ENCODE assay signal across 19 cellular contexts in genomic region chr2:48528431-48528830, GRCh38. TPM values are rescaled to one million over a fixed set of nuclear protein-coding genes. Genes with fewer than 3 reads are reported as not detected.
A peak's percentile ranks its signal among the peaks of the same experiment; 100 is the strongest.
DNase-seq lines count a peak whose midpoint lies in the region; ATAC-seq and TF ChIP-seq lines count a peak whose summit lies in the region.
"Had no signal": no experiment of that assay in that cellular context is flagged by ENCODE, and none has a peak within 500 bp of the region (broad histone marks: within the 10 kb centered on the region; RNA-seq: fewer than 3 reads in every experiment).

No MANE protein-coding gene starts in this region.

- CTCF ChIA-PET in activated B cell treated with CpG ODN at 0.5 μM for 24 hours (lab: Charles Lee) (no interaction called here), MCF 10A (lab: Yijun Ruan, JAX) (interaction anchor here (0.6 kb wide), 1 partner anchor 331 kb away, joined by 3 read pairs; no protein-coding TSS in a partner anchor)

- DNase-seq in T-helper 2 cell treated with Interferon-gamma antibody and Interleukin-4, amounts not matched to agents 5 μg/mL and 100 μg/mL, for 36 hours (ENCODE audit: low spot score) = no peak
- DNase-seq in T-helper 2 cell (no peak), activated B cell treated with CpG ODN at 0.5 μM for 24 hours (no peak), mesothelial cell of epicardium (ENCODE audit: low spot score in 2 of 2, unreplicated experiment in 2 of 2) (no peak), smooth muscle cell (lab: John Stamatoyannopoulos, UW; ENCODE audit: unreplicated experiment) (no peak), sciatic nerve (ENCODE audit: low spot score) (no peak), chondrocyte (ENCODE audit: low spot score) (no peak), MCF 10A (ENCODE audit: unreplicated experiment) (no peak)
- DNase-seq: activated CD4-positive, alpha-beta T cell treated with anti-CD3 and anti-CD28 coated beads for 1 hour; activated CD8-positive, alpha-beta memory T cell treated with anti-CD3 and anti-CD28 coated beads, Interleukin-2, amount 50 U/mL, for 48 hours; activated naive CD4-positive, alpha-beta T cell; foreskin melanocyte; left cardiac atrium; NCI-H1417 treated with DMSO at 0.1 percent for 48 hours; NCI-H2171 treated with DMSO at 0.1 percent for 48 hours; NCI-H774; PC-3; stimulated activated CD4-positive, alpha-beta T cell treated with anti-CD3 and anti-CD28 coated beads, Interleukin-4, amount 100 ng/mL, for 4 hours had no signal

- no peak overlapping the region for H3K4me3 ChIP-seq in smooth muscle cell

- H3K9me3 Mint-ChIP-seq in T-helper 2 cell treated with Interferon-gamma antibody and Interleukin-4, amounts not matched to agents 5 μg/mL and 100 μg/mL, for 36 hours = no peaks in the 10 kb centered on the region
- H3K9me3 Mint-ChIP-seq in activated B cell treated with CpG ODN at 0.5 μM for 24 hours (no peaks in the 10 kb centered on the region), mesothelial cell of epicardium (no peaks in the 10 kb centered on the region), chondrocyte (ENCODE audit: low read depth) (no peaks in the 10 kb centered on the region), MCF 10A (ENCODE audit: unreplicated experiment) (no peaks in the 10 kb centered on the region)

- peaks cover 2% of the 10 kb centered on the region for H3K27me3 Mint-ChIP-seq in T-helper 2 cell treated with Interferon-gamma antibody and Interleukin-4, amounts not matched to agents 5 μg/mL and 100 μg/mL, for 36 hours (ENCODE audit: low read depth)
- H3K27me3 Mint-ChIP-seq in activated B cell treated with CpG ODN at 0.5 μM for 24 hours = peaks cover 3% of the 10 kb centered on the region
- H3K27me3 Mint-ChIP-seq in mesothelial cell of epicardium (ENCODE audit: low read depth) = no peaks in the 10 kb centered on the region
- no peaks in the 10 kb centered on the region for H3K27me3 Mint-ChIP-seq in chondrocyte (ENCODE audit: low read depth)
- no peaks in the 10 kb centered on the region for H3K27me3 Mint-ChIP-seq in MCF 10A (ENCODE audit: insufficient read depth, unreplicated experiment)

- H3K4me1 ChIP-seq in smooth muscle cell (ENCODE audit: low read depth) = peaks cover 28% of the 10 kb centered on the region

- H3K9ac ChIP-seq in smooth muscle cell (ENCODE audit: low read depth) = no peak overlapping the region

- peaks cover 16% of the 10 kb centered on the region for H4K20me1 ChIP-seq in smooth muscle cell (ENCODE audit: low read depth)

- no peaks in the 10 kb centered on the region for H3K9me3 ChIP-seq in smooth muscle cell (replicated peaks; ENCODE audit: low read depth)

- POLR2A ChIA-PET in activated B cell treated with CpG ODN at 0.5 μM for 24 hours (lab: Charles Lee) = no interaction called here
- POLR2A ChIA-PET in MCF 10A (lab: Yijun Ruan, JAX) = no interaction called here

- peaks cover 17% of the 10 kb centered on the region for H3K79me2 ChIP-seq in smooth muscle cell (ENCODE audit: low read depth)

- ATAC-seq in activated B cell treated with CpG ODN at 0.5 μM for 24 hours (ENCODE audit: low read depth) (no peak), sciatic nerve (no peak)
- ATAC-seq: left cardiac atrium, PC-3 had no signal

- no peak overlapping the region for H3K4me2 ChIP-seq in smooth muscle cell

- H3K4me1 Mint-ChIP-seq in T-helper 2 cell treated with Interferon-gamma antibody and Interleukin-4, amounts not matched to agents 5 μg/mL and 100 μg/mL, for 36 hours (ENCODE audit: low read depth) = peaks cover 5% of the 10 kb centered on the region
- H3K4me1 Mint-ChIP-seq in activated B cell treated with CpG ODN at 0.5 μM for 24 hours (peaks cover 23% of the 10 kb centered on the region), mesothelial cell of epicardium (peaks cover 41% of the 10 kb centered on the region), chondrocyte (ENCODE audit: low read depth) (peaks cover 36% of the 10 kb centered on the region), MCF 10A (ENCODE audit: insufficient read depth, unreplicated experiment) (no peaks in the 10 kb centered on the region)

- WGBS in smooth muscle cell (ENCODE audit: low lambda C conversion rate) = 93% methylated on average over 5 of the region's 5 CpGs

- peak overlapping the region; percentile 12 for H3K4me3 Mint-ChIP-seq in T-helper 2 cell treated with Interferon-gamma antibody and Interleukin-4, amounts not matched to agents 5 μg/mL and 100 μg/mL, for 36 hours
- H3K4me3 Mint-ChIP-seq in activated B cell treated with CpG ODN at 0.5 μM for 24 hours (peak overlapping the region; percentile 53), mesothelial cell of epicardium (peak overlapping the region; percentile 91), chondrocyte (ENCODE audit: unreplicated experiment) (no peak overlapping the region), MCF 10A (ENCODE audit: unreplicated experiment) (no peak overlapping the region)

- H3K27ac Mint-ChIP-seq in T-helper 2 cell treated with Interferon-gamma antibody and Interleukin-4, amounts not matched to agents 5 μg/mL and 100 μg/mL, for 36 hours = no peak overlapping the region
- H3K27ac Mint-ChIP-seq in activated B cell treated with CpG ODN at 0.5 μM for 24 hours (no peak overlapping the region), mesothelial cell of epicardium (peak overlapping the region; percentile 68), chondrocyte (ENCODE audit: unreplicated experiment) (no peak overlapping the region), MCF 10A (ENCODE audit: low read depth, unreplicated experiment) (no peak overlapping the region)

- H2AFZ ChIP-seq in smooth muscle cell (ENCODE audit: low read depth) = no peak overlapping the region

- H3K27ac ChIP-seq in smooth muscle cell (ENCODE audit: low read depth) = peak overlapping the region; percentile 65
- H3K27ac ChIP-seq: 22Rv1 had no signal

- no peaks in the 10 kb centered on the region for H3K27me3 ChIP-seq in smooth muscle cell (ENCODE audit: low read depth)

- intact Hi-C loops in activated B cell treated with CpG ODN at 0.5 μM for 24 hours (cut with micrococcal nuclease) (no loop called here), sciatic nerve (cut with DNase I) (no loop called here), MCF 10A (cut with micrococcal nuclease) (no loop called here)

- H3F3A ChIP-seq in smooth muscle cell (ENCODE audit: low read depth) = peaks cover 42% of the 10 kb centered on the region

- peaks cover 11% of the 10 kb centered on the region for H3K36me3 Mint-ChIP-seq in T-helper 2 cell treated with Interferon-gamma antibody and Interleukin-4, amounts not matched to agents 5 μg/mL and 100 μg/mL, for 36 hours (ENCODE audit: low read depth)
- H3K36me3 Mint-ChIP-seq in activated B cell treated with CpG ODN at 0.5 μM for 24 hours (ENCODE audit: low read depth) (peaks cover 12% of the 10 kb centered on the region), mesothelial cell of epicardium (peaks cover 4% of the 10 kb centered on the region), chondrocyte (ENCODE audit: low read depth) (peaks cover 2% of the 10 kb centered on the region), MCF 10A (ENCODE audit: insufficient read depth, unreplicated experiment) (peaks cover 11% of the 10 kb centered on the region)

- BruUV-seq in MCF 10A (replicated peaks; lab: Mats Ljungman, UMichigan) = no TSS peak

- TF ChIP-seq CTCF in activated B cell treated with CpG ODN at 0.5 μM for 24 hours (IDR thresholded peaks at IDR 0.05) (no peak), mesothelial cell of epicardium (IDR thresholded peaks at IDR 0.05; ENCODE audit: unreplicated experiment) (no peak), smooth muscle cell (IDR thresholded peaks at IDR 0.05; ENCODE audit: borderline replicate concordance, insufficient read depth, poor library complexity, severe bottlenecking) (no peak), chondrocyte (IDR thresholded peaks at IDR 0.05) (no peak), MCF 10A (IDR thresholded peaks at IDR 0.05; ENCODE audit: unreplicated experiment) (no peak)

- no peaks in the 10 kb centered on the region for H3K36me3 ChIP-seq in smooth muscle cell (ENCODE audit: low read depth)

RNA-seq across cellular contexts. Expression of gene STON1, which starts 1.5 kb away (rescaled TPM):
- total RNA-seq in activated B cell treated with CpG ODN at 0.5 μM for 24 hours (0.86 and 1.8 TPM in 2 replicates), mesothelial cell of epicardium (35.0 to 36.5 TPM (median 35.8 TPM) in 3 replicates), smooth muscle cell (56.6 and 60.3 TPM in 2 replicates), sciatic nerve (55.3 TPM), chondrocyte (8.7 to 18.0 TPM (median 9.6 TPM) in 3 replicates), MCF 10A (2022) (0.23 and 0.42 TPM in 2 replicates)
- 13.8 and 15.3 TPM in 2 replicates for polyA plus RNA-seq in smooth muscle cell

Comparison
In these comparisons a context has a peak if more than half of its experiments do, and no peak if none do; other contexts are left out.
1. H3K4me3 Mint-ChIP-seq: peak in T-helper 2 cell treated with Interferon-gamma antibody and Interleukin-4, amounts not matched to agents 5 μg/mL and 100 μg/mL, for 36 hours (single experiment), activated B cell treated with CpG ODN at 0.5 μM for 24 hours (single experiment) and mesothelial cell of epicardium (single experiment); none in chondrocyte (single experiment) and MCF 10A (single experiment).